In the genomic region with DNA sequence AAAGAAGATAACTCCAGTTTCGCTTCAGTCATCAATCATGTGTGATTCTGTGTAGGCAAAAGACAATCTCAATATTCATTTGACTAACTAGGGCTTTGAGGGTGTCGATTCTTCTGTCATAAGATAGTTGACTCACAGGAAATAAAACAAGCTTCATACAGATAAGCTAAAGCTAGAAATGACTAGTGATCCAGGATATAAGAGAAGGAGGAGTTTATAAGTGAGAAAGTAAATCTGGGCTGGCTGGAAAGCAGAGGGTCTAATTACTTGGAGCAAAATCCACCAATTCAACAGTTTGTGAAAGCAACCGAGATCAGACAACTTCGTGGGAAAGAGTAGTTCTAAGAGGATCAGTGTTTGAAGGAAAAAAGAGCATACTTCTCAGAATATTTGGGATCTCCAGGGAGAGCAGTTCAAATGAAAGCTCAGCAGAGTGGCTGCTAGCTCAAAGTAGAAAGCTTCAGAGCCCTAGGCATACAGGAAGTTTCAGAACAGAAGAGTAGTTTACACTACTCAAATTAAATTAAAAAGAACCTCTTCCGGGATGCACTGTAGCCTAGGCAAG, we compare ENCODE assay signal across 11 cellular contexts.
DNase-seq lines count a peak whose midpoint lies in the region; ATAC-seq and TF ChIP-seq lines count a peak whose summit lies in the region.
"Had no signal": no experiment of that assay in that cellular context is flagged by ENCODE, and none has a peak within 500 bp of the region (broad histone marks: within the 10 kb centered on the region; RNA-seq: fewer than 3 reads in every experiment).

No MANE protein-coding gene starts in this region.

- H3K27ac ChIP-seq in SK-N-MC (0 out of 2 replicates have a peak overlapping the region, but pooled peaks have one; percentile 16), osteoblast (ENCODE audit: low read depth, low read length) (peak overlapping the region; percentile 27)
- H3K27ac ChIP-seq: thoracic aorta had no signal

- H4K20me1 ChIP-seq in osteoblast (ENCODE audit: insufficient read depth, low read length) = no peaks in the 10 kb centered on the region

- H3K27me3 Mint-ChIP-seq in effector memory CD8-positive, alpha-beta T cell = no peaks in the 10 kb centered on the region
- H3K27me3 Mint-ChIP-seq in CD14-positive monocyte (ENCODE audit: low read depth in 3 of 3) = peaks cover 0 to 1% (median 0%) of the 10 kb centered on the region in 3 donors

- H3K9me3 ChIP-seq in SK-N-MC (ENCODE audit: low read depth, low read length) (no peaks in the 10 kb centered on the region), osteoblast (ENCODE audit: low read depth, low read length) (no peaks in the 10 kb centered on the region)
- H3K9me3 ChIP-seq: heart left ventricle, thoracic aorta had no signal

- no peaks in the 10 kb centered on the region for H3K36me3 Mint-ChIP-seq in effector memory CD8-positive, alpha-beta T cell (ENCODE audit: insufficient read depth)
- H3K36me3 Mint-ChIP-seq in CD14-positive monocyte = no peaks in the 10 kb centered on the region

- peak overlapping the region; percentile 82 to 95 for H3K27ac Mint-ChIP-seq in effector memory CD8-positive, alpha-beta T cell
- H3K27ac Mint-ChIP-seq in CD14-positive monocyte = no peak overlapping the region

- peak overlapping the region; percentile 49 for H2AFZ ChIP-seq in osteoblast (ENCODE audit: low read length)

- H3K4me1 ChIP-seq in osteoblast (ENCODE audit: insufficient read depth, low read length) = peaks cover 10% of the 10 kb centered on the region

- H3K4me3 ChIP-seq in SK-N-MC = no peak overlapping the region
- peak overlapping the region; percentile 10 for H3K4me3 ChIP-seq in osteoblast (ENCODE audit: insufficient read depth, low read length)
- H3K4me3 ChIP-seq: thoracic aorta had no signal

- H3K9ac ChIP-seq in SK-N-MC (ENCODE audit: insufficient read length) = no peak overlapping the region

- H3K4me1 Mint-ChIP-seq in effector memory CD8-positive, alpha-beta T cell (ENCODE audit: low read depth in 2 of 2) = peaks cover 16 to 17% of the 10 kb centered on the region in 2 donors
- H3K4me1 Mint-ChIP-seq in CD14-positive monocyte = no peaks in the 10 kb centered on the region

- no peaks in the 10 kb centered on the region for H3K9me3 Mint-ChIP-seq in effector memory CD8-positive, alpha-beta T cell
- H3K9me3 Mint-ChIP-seq in CD14-positive monocyte = peaks cover 0 to 3% (median 0%) of the 10 kb centered on the region in 7 donors

- H3K27me3 ChIP-seq in osteoblast (ENCODE audit: insufficient read depth, low read length) = no peaks in the 10 kb centered on the region
- H3K27me3 ChIP-seq: heart left ventricle had no signal

- no peak for TF ChIP-seq CTCF in osteoblast (IDR thresholded peaks at IDR 0.05; ENCODE audit: extremely low read depth, low read depth, low read length)
- TF ChIP-seq CTCF in CD14-positive monocyte (IDR thresholded peaks at IDR 0.05) = no peak

- no peaks in the 10 kb centered on the region for H3K79me2 ChIP-seq in osteoblast (ENCODE audit: insufficient read depth, low read length)

- H3K36me3 ChIP-seq in SK-N-MC (ENCODE audit: insufficient read depth, low read length) (no peaks in the 10 kb centered on the region), osteoblast (ENCODE audit: insufficient read depth, low read length) (no peaks in the 10 kb centered on the region)
- H3K36me3 ChIP-seq: heart left ventricle, thoracic aorta had no signal

- peak overlapping the region; percentile 56 to 74 for H3K4me3 Mint-ChIP-seq in effector memory CD8-positive, alpha-beta T cell
- H3K4me3 Mint-ChIP-seq in CD14-positive monocyte = no peak overlapping the region

- intact Hi-C loops in CD14-positive monocyte (cut with micrococcal nuclease) = no loop called here

- H3K4me2 ChIP-seq in osteoblast (ENCODE audit: insufficient read depth, low read length) = peak overlapping the region; percentile 14

- ATAC-seq in activated CD4-positive, CD25-positive, alpha-beta regulatory T cell treated with anti-CD3 and anti-CD28 coated beads, Interleukin-2, amount 50 U/mL, for 24 hours = peak; percentile 99
- ATAC-seq in effector memory CD8-positive, alpha-beta T cell (replicated peaks) = peak; percentile 94
- ATAC-seq in GM19395 (IDR thresholded peaks at IDR 0.05; ENCODE audit: unreplicated experiment) = no peak

- no peak for DNase-seq in activated CD4-positive, CD25-positive, alpha-beta regulatory T cell treated with anti-CD3 and anti-CD28 coated beads, Interleukin-2, amount 50 U/mL, for 72 hours
- DNase-seq in SK-N-MC (ENCODE audit: low read depth, low spot score) (no peak), osteoblast (ENCODE audit: insufficient read length, low spot score, missing footprints) (no peak), NCI-H187 treated with DMSO at 0.1 percent for 48 hours (lab: John Stamatoyannopoulos, UW) (no peak), CD14-positive monocyte (ENCODE audit: low spot score) (no peak)
- DNase-seq in effector memory CD8-positive, alpha-beta T cell = peak in 1 of 3 experiments; percentile 16
- DNase-seq: heart left ventricle, MM.1S had no signal

Comparison
In these comparisons a context has a peak if more than half of its experiments do, and no peak if none do; other contexts are left out.
1. H3K27ac Mint-ChIP-seq: peak in effector memory CD8-positive, alpha-beta T cell (2 of 2); none in CD14-positive monocyte (0 of 7).
2. H3K4me3 Mint-ChIP-seq: peak in effector memory CD8-positive, alpha-beta T cell (2 of 2); none in CD14-positive monocyte (0 of 2).